ENCODE assay signal across 11 cellular contexts in genomic region chr2:224404766-224405165, GRCh38. TPM values are rescaled to one million over a fixed set of nuclear protein-coding genes. Genes with fewer than 3 reads are reported as not detected.
DNase-seq lines count a peak whose midpoint lies in the region; TF ChIP-seq lines count a peak whose summit lies in the region.
"Had no signal": no experiment of that assay in that cellular context is flagged by ENCODE, and none has a peak within 500 bp of the region (broad histone marks: within the 10 kb centered on the region; RNA-seq: fewer than 3 reads in every experiment).

No MANE protein-coding gene starts in this region.

- no peak overlapping the region for H3K4me3 ChIP-seq in OCI-LY7 (ENCODE audit: low read depth, low read length, poor library complexity, severe bottlenecking)
- no peak overlapping the region for H3K4me3 ChIP-seq in trophoblast cell (ENCODE audit: low read depth, low read length)
- H3K4me3 ChIP-seq: GM23338 had no signal

- no peak overlapping the region for H3K4me2 ChIP-seq in OCI-LY7 (ENCODE audit: low read length)
- H3K4me2 ChIP-seq in trophoblast cell (ENCODE audit: low read length) = no peak overlapping the region
- H3K4me2 ChIP-seq: GM23338 had no signal

- no peaks in the 10 kb centered on the region for H4K20me1 ChIP-seq in OCI-LY7 (ENCODE audit: insufficient read depth, low read length)

- no peak overlapping the region for H2BK5ac ChIP-seq in trophoblast cell (ENCODE audit: low read depth, low read length, poor library complexity)

- H3K27ac ChIP-seq in OCI-LY7 (ENCODE audit: low read depth, low read length, poor library complexity, severe bottlenecking) = no peak overlapping the region
- no peak overlapping the region for H3K27ac ChIP-seq in trophoblast cell (ENCODE audit: low read depth, low read length)

- peak overlapping the region; percentile 74 for H3K23ac ChIP-seq in trophoblast cell (ENCODE audit: low read length)

- no peak overlapping the region for H2BK12ac ChIP-seq in trophoblast cell (ENCODE audit: low read length)

- no peak overlapping the region for H2AK5ac ChIP-seq in trophoblast cell (ENCODE audit: low read length)

- H4K91ac ChIP-seq in trophoblast cell (ENCODE audit: low read depth, low read length) = no peak overlapping the region

- H4K12ac ChIP-seq in trophoblast cell (ENCODE audit: low read depth, low read length) = no peak overlapping the region

- peak overlapping the region; percentile 55 for H3K9ac ChIP-seq in trophoblast cell (ENCODE audit: low read length)

- H3K14ac ChIP-seq in trophoblast cell (ENCODE audit: low read length) = no peak overlapping the region

- H2AFZ ChIP-seq in OCI-LY7 (ENCODE audit: low read length) = peak overlapping the region; percentile 24; the same call in 1 of the 2 replicates
- H2AFZ ChIP-seq in trophoblast cell (ENCODE audit: insufficient read depth, low read length, poor library complexity) = no peak overlapping the region
- H2AFZ ChIP-seq: GM23338 had no signal

- H3K4ac ChIP-seq in trophoblast cell (ENCODE audit: low read depth, low read length) = no peak overlapping the region

- DNase-seq in DMS 273 treated with DMSO at 0.1 percent for 48 hours (lab: John Stamatoyannopoulos, UW) = peak; percentile 50
- DNase-seq in NCI-H1694 treated with DMSO at 0.1 percent for 48 hours (lab: John Stamatoyannopoulos, UW) = peak; percentile 78
- DNase-seq in OCI-LY7 (ENCODE audit: low spot score) = no peak
- no peak for DNase-seq in trophoblast cell
- no peak for DNase-seq in activated naive CD4-positive, alpha-beta T cell (lab: John Stamatoyannopoulos, UW)
- DNase-seq in dermis blood vessel endothelial cell = no peak
- no peak for DNase-seq in SKM-1 treated with dmso at 0.1 percent for 144 hours (lab: John Stamatoyannopoulos, UW; ENCODE audit: unreplicated experiment)
- DNase-seq: C1 segment of cervical spinal cord; CD4-positive, alpha-beta memory T cell; H7 had no signal

- BruUV-seq in OCI-LY7 (replicated peaks; lab: Mats Ljungman, UMichigan) = no TSS peak

- no peak overlapping the region for H3K18ac ChIP-seq in trophoblast cell (ENCODE audit: low read length)

- WGBS in trophoblast cell (ENCODE audit: extremely low coverage, insufficient coverage, insufficient read length) = no CpG with 5 or more reads among the region's 5 CpGs

- intact Hi-C loops in OCI-LY7 (cut with micrococcal nuclease; ENCODE audit: unreplicated experiment) = no loop called here

- CTCF ChIA-PET in OCI-LY7 (lab: Charles Lee; ENCODE audit: unreplicated experiment) = interaction anchor here (0.6 to 0.7 kb wide), 2 partner anchors 34 to 248 kb away, joined by 3 read pairs; no protein-coding TSS in a partner anchor

- no peaks in the 10 kb centered on the region for H3K36me3 ChIP-seq in OCI-LY7 (ENCODE audit: insufficient read depth, low read length)
- H3K36me3 ChIP-seq in trophoblast cell (ENCODE audit: control insufficient read depth in 1 of 2, insufficient read depth in 2 of 2, low read length in 2 of 2) = no peaks in the 10 kb centered on the region

- no peaks in the 10 kb centered on the region for H3K9me2 ChIP-seq in OCI-LY7 (ENCODE audit: insufficient read depth, low read length)

- no peaks in the 10 kb centered on the region for H3K9me3 ChIP-seq in OCI-LY7 (ENCODE audit: low read length)
- peaks cover 4% of the 10 kb centered on the region for H3K9me3 ChIP-seq in trophoblast cell (ENCODE audit: insufficient read depth, low read depth, low read length)

- no peaks in the 10 kb centered on the region for H3K27me3 ChIP-seq in trophoblast cell (ENCODE audit: insufficient read depth, low read length)

- TF ChIP-seq CTCF in OCI-LY7 (conservative IDR thresholded peaks at IDR 0.05; ENCODE audit: low read length) = no peak

- no peak overlapping the region for H2BK120ac ChIP-seq in trophoblast cell (ENCODE audit: insufficient read depth, low read length, poor library complexity)

- H4K8ac ChIP-seq in trophoblast cell (ENCODE audit: low read depth, low read length) = no peak overlapping the region

- H3K79me1 ChIP-seq in trophoblast cell (ENCODE audit: low read length) = no peaks in the 10 kb centered on the region

- POLR2A ChIA-PET in OCI-LY7 (lab: Charles Lee) = interaction anchor here (0.5 to 1.1 kb wide), 3 partner anchors 13 to 405 kb away, joined by 3 read pairs; no protein-coding TSS in a partner anchor

- H3K79me2 ChIP-seq in OCI-LY7 (ENCODE audit: insufficient read depth, low read depth, low read length) = no peaks in the 10 kb centered on the region
- H3K79me2 ChIP-seq in trophoblast cell (ENCODE audit: control insufficient read depth, insufficient read depth, low read length, poor library complexity) = no peaks in the 10 kb centered on the region

- H3K4me1 ChIP-seq in OCI-LY7 (ENCODE audit: insufficient read depth, low read length, poor library complexity, severe bottlenecking) (peaks cover 14% of the 10 kb centered on the region), trophoblast cell (ENCODE audit: control insufficient read depth in 1 of 2, insufficient read depth in 2 of 2, low read length in 2 of 2) (no peaks in the 10 kb centered on the region)

RNA-seq across cellular contexts. Expression of gene FAM124B, which starts 2.9 kb away (rescaled TPM):
- not detected in 2 replicates for total RNA-seq in OCI-LY7 (2014; rRNA removed; shearing (Covaris generic))
- total RNA-seq in OCI-LY7 (2022) (not detected in 2 replicates), dermis blood vessel endothelial cell (139 and 228 TPM in 2 replicates)
- not detected in 2 replicates for polyA plus RNA-seq in trophoblast cell (2013)

Comparison
In these comparisons a context has a peak if more than half of its experiments do, and no peak if none do; other contexts are left out.
1. DNase-seq: peak in DMS 273 treated with DMSO at 0.1 percent for 48 hours (single experiment) and NCI-H1694 treated with DMSO at 0.1 percent for 48 hours (single experiment); none in OCI-LY7 (single experiment), trophoblast cell (0 of 2), activated naive CD4-positive, alpha-beta T cell (0 of 4), dermis blood vessel endothelial cell (single experiment) and SKM-1 treated with dmso at 0.1 percent for 144 hours (single experiment).
2. RNA of gene FAM124B, which starts 2.9 kb away (total RNA-seq): 139 to 228 TPM in dermis blood vessel endothelial cell; not detected in OCI-LY7; every median in the first group is over 100 times any median in the second.